In the genomic region with DNA sequence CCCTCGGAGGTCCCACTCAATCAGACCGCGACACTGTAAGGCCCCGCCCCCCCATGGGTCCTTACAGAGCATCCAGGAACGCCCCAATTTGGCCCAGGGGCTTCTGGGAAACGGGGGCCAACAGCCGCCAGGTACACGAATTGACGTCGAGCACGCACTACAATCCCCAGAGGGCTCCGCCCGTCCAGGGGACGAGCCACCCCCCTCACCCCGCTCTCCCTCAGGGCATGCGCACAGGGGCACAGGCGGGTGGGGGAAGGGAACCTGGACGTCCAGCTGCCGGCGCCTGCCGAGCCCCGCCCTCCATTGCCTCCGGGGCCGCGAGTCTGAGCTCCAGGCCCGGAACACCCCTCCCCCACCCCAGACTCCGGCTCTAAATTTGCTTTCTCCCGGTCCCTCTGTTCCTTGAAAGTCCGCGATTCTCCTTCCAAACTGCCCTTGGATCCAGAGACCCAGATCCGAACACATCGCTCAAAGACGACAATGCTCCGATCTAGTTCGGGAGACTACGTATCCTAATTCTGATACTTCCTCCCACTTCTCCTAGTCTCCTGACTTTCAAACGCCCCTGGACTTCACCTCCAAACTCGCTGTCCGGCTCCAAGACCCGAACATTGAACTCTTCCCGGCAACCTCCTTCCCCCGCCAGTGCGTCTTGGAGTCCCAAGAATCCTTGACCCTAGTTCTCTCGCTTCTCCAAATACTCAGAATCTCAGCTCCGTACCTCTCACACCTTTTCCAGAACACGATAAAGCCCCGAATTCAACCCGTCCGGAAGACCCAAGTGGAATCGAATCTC, we compare ENCODE assay signal across 8 cellular contexts.
DNase-seq lines count a peak whose midpoint lies in the region; ATAC-seq and TF ChIP-seq lines count a peak whose summit lies in the region.

No MANE protein-coding gene starts in this region.

- peak overlapping the region; percentile 98 for H3K27ac Mint-ChIP-seq in central memory CD8-positive, alpha-beta T cell (ENCODE audit: low read depth)

- peaks cover 27% of the 10 kb centered on the region for H3K36me3 Mint-ChIP-seq in central memory CD8-positive, alpha-beta T cell (ENCODE audit: insufficient read depth)

- peak overlapping the region; percentile 99 for H3K4me3 Mint-ChIP-seq in central memory CD8-positive, alpha-beta T cell

- peak; percentile 65 for ATAC-seq in HG03280 (IDR thresholded peaks at IDR 0.05; ENCODE audit: unreplicated experiment)
- peak; percentile 78 for ATAC-seq in central memory CD8-positive, alpha-beta T cell (replicated peaks; ENCODE audit: extremely low read depth, poor library complexity, severe bottlenecking)

- no peaks in the 10 kb centered on the region for H3K9me3 Mint-ChIP-seq in central memory CD8-positive, alpha-beta T cell

- in situ Hi-C loops in GM18951 (cut with MboI; ENCODE audit: low sequenced_read_pairs, unreplicated experiment): no loop called here

- H3K27me3 Mint-ChIP-seq in central memory CD8-positive, alpha-beta T cell: no peaks in the 10 kb centered on the region

- H3K4me1 Mint-ChIP-seq in central memory CD8-positive, alpha-beta T cell: peaks cover 29% of the 10 kb centered on the region

- peak; percentile 50 for TF ChIP-seq POLR2A in GM18951 (IDR thresholded peaks at IDR 0.05; ENCODE audit: extremely low read depth, insufficient read depth, insufficient read length)

- DNase-seq in AG08396 (ENCODE audit: low spot score) (peak; percentile 99), NCI-H345 treated with DMSO at 0.1 percent for 48 hours (lab: John Stamatoyannopoulos, UW; ENCODE audit: unreplicated experiment) (peak; percentile 100), islet precursor cell (peak; percentile 100)
- DNase-seq in activated CD4-positive, CD25-positive, alpha-beta regulatory T cell treated with anti-CD3 and anti-CD28 coated beads, Interleukin-2, amount 50 U/mL, for 16 hours (ENCODE audit: low read depth, low spot score): peak; percentile 98
- DNase-seq in central memory CD8-positive, alpha-beta T cell (ENCODE audit: low spot score in 2 of 2): peak; percentile 94 to 99
- DNase-seq in stimulated activated CD4-positive, alpha-beta T cell treated with anti-CD3 and anti-CD28 coated beads, Interleukin-12 subunit alpha, Interleukin-12 subunit beta, amount 100 ng/mL, for 4 hours: peak; percentile 94

Comparison
In these comparisons a context has a peak if more than half of its experiments do, and no peak if none do; other contexts are left out.
1. Peak in every context shown above with its lines: DNase-seq and ATAC-seq.